Comparison of ENCODE assay signal across 1 cellular context in genomic region chr12:2890388-2891239, GRCh38.
TF ChIP-seq lines count a peak whose summit lies in the region.

Gene TULP3 (plus strand): TSS chr12:2890891. CDS start chr12:2890948, 57 bp downstream.

TF ChIP-seq in SK-N-SH, 30 proteins besides CTCF, POLR2A, EP300 and RAD21 (continued from another document):
- peak; percentile 83 for TF ChIP-seq MAX (IDR thresholded peaks at IDR 0.05; ENCODE audit: low read depth)
- TF ChIP-seq IRF3 (IDR thresholded peaks at IDR 0.05; ENCODE audit: low read depth, low read length), result no peak; the same call in 1 of the 2 replicates
- TF ChIP-seq CHD2 (IDR thresholded peaks at IDR 0.05; ENCODE audit: low read length, partially characterized antibody), result peak; percentile 64
- TF ChIP-seq MXI1 (IDR thresholded peaks at IDR 0.05; ENCODE audit: low read depth, low read length), result peak; percentile 90
- 0 out of 2 replicates have a peak, but pooled peaks have one; percentile 39 for TF ChIP-seq YY1 (IDR thresholded peaks at IDR 0.05; ENCODE audit: low read depth)
- peak; percentile 10; the same call in 1 of the 2 replicates for TF ChIP-seq SIN3A (IDR thresholded peaks at IDR 0.05; ENCODE audit: borderline replicate concordance, low read depth, low read length)
- no peak for TF ChIP-seq FOXJ3 (CRISPR knock-in tag; IDR thresholded peaks at IDR 0.05)
- TF ChIP-seq TEAD4 (IDR thresholded peaks at IDR 0.05; ENCODE audit: borderline replicate concordance, insufficient read depth), result no peak
- TF ChIP-seq USF2 (IDR thresholded peaks at IDR 0.05; ENCODE audit: borderline replicate concordance, low read depth, low read length), result no peak
- TF ChIP-seq RCOR1 (IDR thresholded peaks at IDR 0.05; ENCODE audit: low read length), result no peak
- no peak for TF ChIP-seq GATA2 (CRISPR knock-in tag; IDR thresholded peaks at IDR 0.05)
- 0 out of 2 replicates have a peak, but pooled peaks have one; percentile 56 for TF ChIP-seq ZBTB33 (IDR thresholded peaks at IDR 0.05; ENCODE audit: borderline replicate concordance, low read depth)
- peak; percentile 88 for TF ChIP-seq POLR2AphosphoS5 (IDR thresholded peaks at IDR 0.05; ENCODE audit: low read depth, low read length)
- TF ChIP-seq GABPA (IDR thresholded peaks at IDR 0.05; ENCODE audit: low read depth), result no peak
- TF ChIP-seq RXRA (IDR thresholded peaks at IDR 0.05; ENCODE audit: borderline replicate concordance, low read depth), result no peak
- TF ChIP-seq FOSL2 (IDR thresholded peaks at IDR 0.05; ENCODE audit: borderline replicate concordance, low read depth), result no peak; the same call in 1 of the 2 replicates
- TF ChIP-seq NFIC (IDR thresholded peaks at IDR 0.05; ENCODE audit: borderline replicate concordance), result peak; percentile 78
- no peak for TF ChIP-seq FOXM1 (IDR thresholded peaks at IDR 0.05; ENCODE audit: low read depth)
- no peak; the same call in 1 of the 2 replicates for TF ChIP-seq JUND (IDR thresholded peaks at IDR 0.05)
